In the genomic region with DNA sequence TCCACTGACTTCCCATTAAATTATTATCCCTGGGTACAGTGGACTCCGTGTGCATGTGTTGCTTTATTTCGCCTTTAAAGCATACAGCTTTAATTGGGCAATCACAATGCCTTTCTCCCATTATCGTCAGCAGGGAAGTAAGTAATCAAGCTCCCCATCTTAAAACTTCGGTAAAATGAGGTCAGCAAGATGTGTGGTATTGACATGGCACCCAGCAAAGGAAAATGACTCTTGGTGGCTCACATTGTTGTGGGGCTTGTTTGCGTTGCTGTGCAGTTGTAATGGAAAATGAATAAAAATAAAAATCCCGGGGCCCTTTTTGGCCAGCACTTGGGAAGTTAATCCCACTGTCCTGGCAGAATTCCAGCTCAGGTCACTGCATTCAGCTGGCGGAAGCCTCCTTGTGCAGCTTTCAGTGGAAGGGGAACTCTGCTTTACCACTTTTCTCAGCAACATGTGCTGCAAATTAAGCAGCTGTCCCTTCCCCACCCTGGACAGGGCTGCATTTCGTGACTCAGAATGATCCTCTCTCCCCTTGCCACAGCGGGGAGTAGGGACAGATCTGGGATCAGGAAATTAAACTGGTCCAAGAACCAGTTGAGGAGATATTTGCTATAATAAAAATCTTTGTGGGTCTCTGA, we compare ENCODE assay signal across 9 cellular contexts. TPM values are rescaled to one million over a fixed set of nuclear protein-coding genes. Genes with fewer than 3 reads are reported as not detected.
DNase-seq lines count a peak whose midpoint lies in the region; ATAC-seq, FAIRE-seq and TF ChIP-seq lines count a peak whose summit lies in the region.
"Had no signal": no experiment of that assay in that cellular context is flagged by ENCODE, and none has a peak within 500 bp of the region (broad histone marks: within the 10 kb centered on the region; RNA-seq: fewer than 3 reads in every experiment).

No MANE protein-coding gene starts in this region.

- DNase-seq in HepG2 (ENCODE audit: low spot score) (no peak), WTC11 (ENCODE audit: low spot score) (no peak), left kidney (ENCODE audit: low read depth, low spot score) (peak; percentile 67), progenitor cell of endocrine pancreas (ENCODE audit: low spot score, unreplicated experiment) (no peak)
- no peak for DNase-seq in stimulated activated CD4-positive, alpha-beta T cell treated with anti-CD3 and anti-CD28 coated beads, Interleukin-12 subunit alpha, Interleukin-12 subunit beta, amount 100 ng/mL, for 4 hours
- DNase-seq: activated naive CD4-positive, alpha-beta T cell treated with anti-CD3 and anti-CD28 coated beads, Interleukin-2, amount 10 ng/mL, durations not matched to agents 7 days and 5 days had no signal

- H3K4me3 Mint-ChIP-seq in WTC11: no peak overlapping the region
- H3K4me3 Mint-ChIP-seq in progenitor cell of endocrine pancreas (ENCODE audit: low read depth): no peak overlapping the region
- H3K4me3 Mint-ChIP-seq: activated naive CD4-positive, alpha-beta T cell treated with anti-CD3 and anti-CD28 coated beads, Interleukin-2, amount 10 ng/mL, durations not matched to agents 7 days and 5 days had no signal

- H3K4me1 Mint-ChIP-seq in WTC11 (peaks cover 44% of the 10 kb centered on the region), progenitor cell of endocrine pancreas (ENCODE audit: low read depth) (peaks cover 14% of the 10 kb centered on the region)
- H3K4me1 Mint-ChIP-seq: activated naive CD4-positive, alpha-beta T cell treated with anti-CD3 and anti-CD28 coated beads, Interleukin-2, amount 10 ng/mL, durations not matched to agents 7 days and 5 days had no signal

- BruUV-seq in HepG2 (replicated peaks; lab: Mats Ljungman, UMichigan): no TSS peak

- H3K27me3 ChIP-seq in liver (ENCODE audit: control insufficient read depth in 4 of 4, insufficient read depth in 4 of 4, low read length in 3 of 4) (no peaks in the 10 kb centered on the region), HepG2 (ENCODE audit: control insufficient read depth in 1 of 2, insufficient read depth in 2 of 2, low read length in 2 of 2) (no peaks in the 10 kb centered on the region)

- in situ Hi-C loops in HepG2 (cut with HindIII; ENCODE audit: extremely low pct_ligation_motif_present, low pct_unique_long_range_greater_than_20kb): no loop called here

- H3K9me3 Mint-ChIP-seq in WTC11: no peaks in the 10 kb centered on the region
- H3K9me3 Mint-ChIP-seq in progenitor cell of endocrine pancreas (ENCODE audit: low read depth): no peaks in the 10 kb centered on the region
- H3K9me3 Mint-ChIP-seq: activated naive CD4-positive, alpha-beta T cell treated with anti-CD3 and anti-CD28 coated beads, Interleukin-2, amount 10 ng/mL, durations not matched to agents 7 days and 5 days had no signal

- no peaks in the 10 kb centered on the region for H4K20me1 ChIP-seq in HepG2 (ENCODE audit: insufficient read depth, low read length)

- H3K36me3 ChIP-seq in liver (ENCODE audit: control insufficient read depth in 4 of 4, insufficient read depth in 3 of 4, low read depth in 1 of 4, low read length in 3 of 4): no peaks in the 10 kb centered on the region
- no peaks in the 10 kb centered on the region for H3K36me3 ChIP-seq in HepG2 (replicated peaks in 1 of 2; ENCODE audit: control insufficient read depth in 1 of 2, insufficient read depth in 2 of 2, low read length in 2 of 2)

- CTCF ChIA-PET in HepG2 (lab: Yijun Ruan, JAX; ENCODE audit: low intra/inter-chr PET ratio, low total read pairs): no interaction called here
- CTCF ChIA-PET in WTC11 (lab: Charles Lee): interaction anchor here (0.6 kb wide), 1 partner anchor 150 kb away, joined by 3 read pairs; no protein-coding TSS in a partner anchor

- H3K27ac ChIP-seq in liver (ENCODE audit: low read depth in 1 of 2, low read length in 2 of 2): no peak overlapping the region
- H3K27ac ChIP-seq in HepG2 (ENCODE audit: extremely low read length, insufficient read depth, low read length): no peak overlapping the region

- POLR2A ChIA-PET in HepG2 (lab: Yijun Ruan, JAX): interaction anchor here (1.1 to 6.6 kb wide), 2 partner anchors 13 to 19 kb away, joined by 3 to 44 read pairs; a partner anchor contains a TSS
- POLR2A ChIA-PET in WTC11 (lab: Charles Lee): no interaction called here

- no peak for TF ChIP-seq EP300 in HepG2 (IDR thresholded peaks at IDR 0.05; ENCODE audit: low read depth in 2 of 2, low read length in 2 of 2)
- no peak for TF ChIP-seq EP300 in HepG2 (CRISPR knock-in tag; IDR thresholded peaks at IDR 0.05; ENCODE audit: borderline replicate concordance)

- no peaks in the 10 kb centered on the region for H3K79me2 ChIP-seq in HepG2 (ENCODE audit: insufficient read depth, low read length)

- no peak overlapping the region for H3K9ac ChIP-seq in liver (ENCODE audit: low read depth in 1 of 2, low read length in 2 of 2)
- H3K9ac ChIP-seq in HepG2 (ENCODE audit: insufficient read depth, low read depth, low read length): no peak overlapping the region

- ATAC-seq in HepG2: no peak
- peak; percentile 21 for ATAC-seq in WTC11
- ATAC-seq in HG03175 (IDR thresholded peaks at IDR 0.05; ENCODE audit: unreplicated experiment): no peak
- no peak for ATAC-seq in HG03520 (IDR thresholded peaks at IDR 0.05; ENCODE audit: unreplicated experiment)

- H3K4me3 ChIP-seq in liver (ENCODE audit: low read depth in 1 of 3, low read length in 3 of 3): no peak overlapping the region
- no peak overlapping the region for H3K4me3 ChIP-seq in HepG2 (replicated peaks in 1 of 3; ENCODE audit: insufficient read depth in 1 of 3, low read depth in 2 of 3, low read length in 3 of 3)

- 66% methylated on average over 9 of the region's 9 CpGs for WGBS in liver
- 55% methylated on average over 9 of the region's 9 CpGs for WGBS in HepG2 (ENCODE audit: low lambda C conversion rate)

- FAIRE-seq in HepG2 (lab: Jason Lieb, UNC): no peak

- H3K27me3 Mint-ChIP-seq in WTC11 (ENCODE audit: low read depth) (no peaks in the 10 kb centered on the region), progenitor cell of endocrine pancreas (no peaks in the 10 kb centered on the region)

- no peak overlapping the region for H3K4me2 ChIP-seq in HepG2 (ENCODE audit: low read depth, low read length)

- H3K4me1 ChIP-seq in liver (ENCODE audit: control insufficient read depth in 4 of 4, insufficient read depth in 4 of 4, low read length in 3 of 4) (peaks cover 0 to 12% (median 9%) of the 10 kb centered on the region in 4 donors), HepG2 (ENCODE audit: insufficient read depth, low read length) (peaks cover 56% of the 10 kb centered on the region)

- TF ChIP-seq POLR2A in HepG2 (IDR thresholded peaks at IDR 0.05; ENCODE audit: insufficient read depth in 1 of 2, low read depth in 2 of 2, low read length in 2 of 2): no peak

- H3K36me3 Mint-ChIP-seq in WTC11 (no peaks in the 10 kb centered on the region), progenitor cell of endocrine pancreas (ENCODE audit: insufficient read depth) (peaks cover 2% of the 10 kb centered on the region)
- H3K36me3 Mint-ChIP-seq: activated naive CD4-positive, alpha-beta T cell treated with anti-CD3 and anti-CD28 coated beads, Interleukin-2, amount 10 ng/mL, durations not matched to agents 7 days and 5 days had no signal

- TF ChIP-seq CTCF in liver (IDR thresholded peaks at IDR 0.05; ENCODE audit: low read depth, low read length, missing input control): no peak
- no peak for TF ChIP-seq CTCF in HepG2 (CRISPR knock-in tag; IDR thresholded peaks at IDR 0.05)
- TF ChIP-seq CTCF in WTC11 (IDR thresholded peaks at IDR 0.05): no peak
- TF ChIP-seq CTCF in progenitor cell of endocrine pancreas (IDR thresholded peaks at IDR 0.05; ENCODE audit: unreplicated experiment): no peak

- no peak overlapping the region for H3K27ac Mint-ChIP-seq in WTC11
- H3K27ac Mint-ChIP-seq in progenitor cell of endocrine pancreas: no peak overlapping the region
- H3K27ac Mint-ChIP-seq: activated naive CD4-positive, alpha-beta T cell treated with anti-CD3 and anti-CD28 coated beads, Interleukin-2, amount 10 ng/mL, durations not matched to agents 7 days and 5 days had no signal

- TF ChIP-seq RAD21 in liver (IDR thresholded peaks at IDR 0.05) (no peak), HepG2 (CRISPR knock-in tag; IDR thresholded peaks at IDR 0.05) (no peak)

- no peak overlapping the region for H2AFZ ChIP-seq in HepG2 (ENCODE audit: low read length)

- intact Hi-C loops in HepG2 (cut with micrococcal nuclease; ENCODE audit: unreplicated experiment): no loop called here

- H3K9me3 ChIP-seq in liver (ENCODE audit: control insufficient read depth in 4 of 4, low read length in 3 of 4) (no peaks in the 10 kb centered on the region), HepG2 (ENCODE audit: low read length) (no peaks in the 10 kb centered on the region)

TF ChIP-seq in liver, 16 proteins besides CTCF, POLR2A, EP300 and RAD21 (continues in another document):
- TF ChIP-seq NR2F2 (IDR thresholded peaks at IDR 0.05): peak; percentile 12

TF ChIP-seq in HepG2, 621 proteins besides CTCF, POLR2A, EP300 and RAD21 (continues in another document):
- TF ChIP-seq TP53 (CRISPR knock-in tag; conservative IDR thresholded peaks at IDR 0.05): no peak

RNA-seq across cellular contexts. Expression of a gene that starts 13.9 kb away (rescaled TPM):
- total RNA-seq in liver (100 to 1,000 TPM in 1 of 2 donors, 10 to 100 TPM in 1; 60.8 to 198 TPM), HepG2 (2016; rRNA removed; fragmentation: Illumina TruSeq; extraction: Trizol) (79.2 and 85.5 TPM in 2 replicates), WTC11 (2021) (216 to 239 TPM (median 216 TPM) in 3 replicates), progenitor cell of endocrine pancreas (167 and 175 TPM in 2 replicates)
- polyA plus RNA-seq in liver (10 to 100 TPM; 20.9 to 74.3 TPM), HepG2 (2011; rRNA removed) (35.4 and 40.8 TPM in 2 replicates)
- 16.6 and 18.3 TPM in 2 replicates for total RNA-seq in HepG2 (2016; cell fraction: cytosol; rRNA removed; fragmentation: Illumina TruSeq; extraction: Trizol; ENCODE audit: low read depth)
- 64.3 and 88.8 TPM in 2 replicates for total RNA-seq in HepG2 (2016; cell fraction: insoluble cytoplasmic fraction; rRNA removed; fragmentation: Illumina TruSeq; extraction: Trizol)
- total RNA-seq in HepG2 (2016; cell fraction: membrane; rRNA removed; fragmentation: Illumina TruSeq; extraction: Trizol): 50.1 and 58.3 TPM in 2 replicates
- total RNA-seq in HepG2 (2016; cell fraction: nucleus; rRNA removed; fragmentation: Illumina TruSeq; extraction: Trizol): 162 and 186 TPM in 2 replicates
- polyA plus RNA-seq in HepG2 (2011; cell fraction: cytosol; rRNA removed): 19.8 and 24.8 TPM in 2 replicates
- polyA plus RNA-seq in HepG2 (2011; cell fraction: nucleus; rRNA removed): 106 and 112 TPM in 2 replicates
- polyA plus RNA-seq in HepG2 (2012): 95.4 and 109 TPM in 2 replicates
- 7.7 and 8.0 TPM in 2 replicates for polyA plus RNA-seq in HepG2 (2016; cell fraction: cytosol; fragmentation: Illumina TruSeq; extraction: Trizol; ENCODE audit: low read depth)
- 52.2 and 68.9 TPM in 2 replicates for polyA plus RNA-seq in HepG2 (2016; cell fraction: insoluble cytoplasmic fraction; fragmentation: Illumina TruSeq; extraction: Trizol; ENCODE audit: low read depth)
- 23.7 and 31.5 TPM in 2 replicates for polyA plus RNA-seq in HepG2 (2016; cell fraction: membrane; fragmentation: Illumina TruSeq; extraction: Trizol; ENCODE audit: low read depth)
- polyA plus RNA-seq in HepG2 (2016; cell fraction: nucleus; fragmentation: Illumina TruSeq; extraction: Trizol; ENCODE audit: insufficient read depth, low read depth): 193 and 199 TPM in 2 replicates
- polyA minus RNA-seq in HepG2 (2011; rRNA and poly(A)+ RNA removed; ENCODE audit: low replicate concordance): 88.2 and 101 TPM in 2 replicates
- 63.9 and 75.1 TPM in 2 replicates for polyA minus RNA-seq in HepG2 (2011; cell fraction: cytosol; rRNA and poly(A)+ RNA removed)
- 126 and 131 TPM in 2 replicates for polyA minus RNA-seq in HepG2 (2011; cell fraction: nucleus; rRNA and poly(A)+ RNA removed)
